In genomic region chr12:124762384-124762783, GRCh38 we compare ENCODE assay signal across 18 cellular contexts.
"Had no signal": no experiment of that assay in that cellular context is flagged by ENCODE, and none has a peak within 500 bp of the region (broad histone marks: within the 10 kb centered on the region; RNA-seq: fewer than 3 reads in every experiment).

No MANE protein-coding gene starts in this region.

- DNase-seq: activated CD4-positive, alpha-beta T cell treated with anti-CD3 and anti-CD28 coated beads, Interleukin-2, amount 50 U/mL, for 1 hour; activated CD4-positive, CD25-positive, alpha-beta regulatory T cell; activated effector memory CD4-positive, alpha-beta T cell treated with Interleukin-2 at 50 U/mL for 16 hours; activated T-cell treated with anti-CD3 and anti-CD28 coated beads for 4 hours; dorsolateral prefrontal cortex; erythroblast; mucosa of descending colon; stimulated activated CD4-positive, alpha-beta T cell treated with anti-CD3 and anti-CD28 coated beads, Interleukin-4, amount 100 ng/mL, for 1 hour; stimulated activated naive CD4-positive, alpha-beta T cell; SW 1271; transverse colon had no signal

- H2AFZ ChIP-seq: hepatocyte, parathyroid adenoma had no signal

- H3K27ac ChIP-seq: hepatocyte, parathyroid adenoma, transverse colon, vagina had no signal

- H3K4me3 ChIP-seq: dorsolateral prefrontal cortex, hepatocyte, mucosa of descending colon, transverse colon, vagina had no signal

- H3K79me2 ChIP-seq: hepatocyte, parathyroid adenoma had no signal

- FAIRE-seq: bronchial epithelial cell, keratinocyte had no signal

- H3K4me3 Mint-ChIP-seq: naive thymus-derived CD4-positive, alpha-beta T cell had no signal

- H3K36me3 ChIP-seq: transverse colon, vagina had no signal

- ATAC-seq: left lobe of liver; mucosa of descending colon; naive thymus-derived CD4-positive, alpha-beta T cell had no signal

- H3K9ac ChIP-seq: parathyroid adenoma had no signal

- H3K4me2 ChIP-seq: hepatocyte had no signal

- H3K9me3 ChIP-seq: vagina had no signal

- H3K27me3 ChIP-seq: dorsolateral prefrontal cortex, hepatocyte, transverse colon, vagina had no signal
